ENCODE assay signal across 12 cellular contexts in genomic region chr1:244349103-244349531, GRCh38.
DNase-seq lines count a peak whose midpoint lies in the region; ATAC-seq, FAIRE-seq and TF ChIP-seq lines count a peak whose summit lies in the region.
"Had no signal": no experiment of that assay in that cellular context is flagged by ENCODE, and none has a peak within 500 bp of the region (broad histone marks: within the 10 kb centered on the region; RNA-seq: fewer than 3 reads in every experiment).

No MANE protein-coding gene starts in this region.

- H4K5ac ChIP-seq in mesendoderm (ENCODE audit: low read length) = no peak overlapping the region

- FAIRE-seq in bronchial epithelial cell (lab: Jason Lieb, UNC) = no peak

- no peak for TF ChIP-seq CTCF in bronchial epithelial cell (IDR thresholded peaks at IDR 0.05; ENCODE audit: insufficient read depth, low read length, severe bottlenecking)

- H3K9ac ChIP-seq in mesendoderm (ENCODE audit: low read length) = no peak overlapping the region

- peaks cover 12% of the 10 kb centered on the region for H3K4me1 ChIP-seq in mesendoderm (ENCODE audit: control insufficient read depth, low read depth, low read length)

- H3K4me3 ChIP-seq in bronchial epithelial cell (ENCODE audit: low read depth, low read length) = no peak overlapping the region
- no peak overlapping the region for H3K4me3 ChIP-seq in mesendoderm (ENCODE audit: low read length)
- H3K4me3 ChIP-seq: skin epidermis had no signal

- no peak overlapping the region for H3K27ac ChIP-seq in mesendoderm (ENCODE audit: low read depth, low read length)

- peak overlapping the region; percentile 67 for H2BK120ac ChIP-seq in mesendoderm (ENCODE audit: low read depth, low read length)

- H3K23ac ChIP-seq in mesendoderm (ENCODE audit: low read length) = no peak overlapping the region

- no peak overlapping the region for H3K4me2 ChIP-seq in mesendoderm (ENCODE audit: low read length)

- DNase-seq in Right ventricle myocardium inferior (ENCODE audit: missing footprints) (no peak), cardiac septum (ENCODE audit: low spot score) (no peak), bronchial epithelial cell (ENCODE audit: low read depth) (peak; percentile 73), mesendoderm (no peak), activated gamma-delta T cell (lab: John Stamatoyannopoulos, UW) (no peak)
- DNase-seq in stimulated activated CD4-positive, alpha-beta T cell treated with anti-CD3 and anti-CD28 coated beads, Interleukin-4, amount 100 ng/mL, for 1 hour = no peak
- DNase-seq: CD4-positive, CD25-positive, alpha-beta regulatory T cell; NCI-H2081; T-helper 17 cell had no signal

- H2BK15ac ChIP-seq in mesendoderm (replicated peaks; ENCODE audit: low read depth) = no peak overlapping the region

- H4K8ac ChIP-seq in mesendoderm (ENCODE audit: low read depth, low read length) = no peak overlapping the region

- H3K4ac ChIP-seq in mesendoderm (ENCODE audit: low read depth, low read length) = peak overlapping the region; percentile 62

- no peaks in the 10 kb centered on the region for H3K36me3 ChIP-seq in bronchial epithelial cell (ENCODE audit: control insufficient read depth, insufficient read depth, low read length)
- H3K36me3 ChIP-seq in mesendoderm (ENCODE audit: control insufficient read depth, insufficient read depth, low read length) = no peaks in the 10 kb centered on the region

- no peaks in the 10 kb centered on the region for H3K79me2 ChIP-seq in mesendoderm (ENCODE audit: control insufficient read depth, insufficient read depth, low read length)

- peak overlapping the region; percentile 43 for H2AK5ac ChIP-seq in mesendoderm (ENCODE audit: low read length)

- no peaks in the 10 kb centered on the region for H3K79me1 ChIP-seq in mesendoderm (ENCODE audit: low read length)

- peak overlapping the region; percentile 80 for H3K18ac ChIP-seq in mesendoderm (ENCODE audit: low read length)

- H2BK5ac ChIP-seq in mesendoderm (ENCODE audit: low read length) = peak overlapping the region; percentile 41

- H3K56ac ChIP-seq in mesendoderm (ENCODE audit: low read length) = peak overlapping the region; percentile 15

- intact Hi-C loops in Right ventricle myocardium inferior (cut with DNase I) = no loop called here
- intact Hi-C loops in cardiac septum (cut with DNase I) = no loop called here

- TF ChIP-seq POLR2A in GM18505 (IDR thresholded peaks at IDR 0.05; ENCODE audit: borderline replicate concordance, extremely low read depth, insufficient read depth, insufficient read length) = no peak

- WGBS in mesendoderm (ENCODE audit: extremely low coverage, insufficient coverage, low lambda C conversion rate) = no CpG with 5 or more reads among the region's 8 CpGs

- H3K27me3 ChIP-seq in bronchial epithelial cell (ENCODE audit: control insufficient read depth, insufficient read depth, low read length) (no peaks in the 10 kb centered on the region), mesendoderm (ENCODE audit: insufficient read depth, low read length, poor library complexity) (no peaks in the 10 kb centered on the region)

- ATAC-seq in Right ventricle myocardium inferior = peak; percentile 37
- no peak for ATAC-seq in GM18505 (IDR thresholded peaks at IDR 0.05; ENCODE audit: unreplicated experiment)
- ATAC-seq in HG03280 (IDR thresholded peaks at IDR 0.05; ENCODE audit: unreplicated experiment) = no peak
- ATAC-seq: T-helper 17 cell had no signal
